ENCODE assay signal across 8 cellular contexts in genomic region chr9:126516936-126517750, GRCh38.
DNase-seq lines count a peak whose midpoint lies in the region; TF ChIP-seq lines count a peak whose summit lies in the region.

No MANE protein-coding gene starts in this region.

- H3K4me1 ChIP-seq in cardiac muscle cell (ENCODE audit: low read depth), result peaks cover 15% of the 10 kb centered on the region

- no peak overlapping the region for H3K27ac ChIP-seq in cardiac muscle cell

- peaks cover 26% of the 10 kb centered on the region for H3K4me1 Mint-ChIP-seq in activated T-helper 2 cell treated with anti-CD3 and anti-CD28 coated beads, Interferon-gamma antibody, Interleukin-2, Interleukin-4, amounts not matched to agents 10 μg/mL and 5 μg/mL and 100 μg/mL, durations not matched to agents 14 hours and 24 hours and 36 hours (ENCODE audit: low read depth)

- no peaks in the 10 kb centered on the region for H3K36me3 ChIP-seq in cardiac muscle cell

- peak overlapping the region; percentile 59 for H3K4me3 Mint-ChIP-seq in activated T-helper 2 cell treated with anti-CD3 and anti-CD28 coated beads, Interferon-gamma antibody, Interleukin-2, Interleukin-4, amounts not matched to agents 10 μg/mL and 5 μg/mL and 100 μg/mL, durations not matched to agents 14 hours and 24 hours and 36 hours (ENCODE audit: low read depth)

- peaks cover 23% of the 10 kb centered on the region for H3K27me3 ChIP-seq in cardiac muscle cell

- no peaks in the 10 kb centered on the region for H3K36me3 Mint-ChIP-seq in activated T-helper 2 cell treated with anti-CD3 and anti-CD28 coated beads, Interferon-gamma antibody, Interleukin-2, Interleukin-4, amounts not matched to agents 10 μg/mL and 5 μg/mL and 100 μg/mL, durations not matched to agents 14 hours and 24 hours and 36 hours (ENCODE audit: low read depth)

- peak; percentile 74 for DNase-seq in A172 (ENCODE audit: low spot score)
- DNase-seq in GM13976 (ENCODE audit: low spot score), result peak; percentile 63
- peak; percentile 39 for DNase-seq in NCI-H526 treated with DMSO at 0.1 percent for 48 hours (lab: John Stamatoyannopoulos, UW)
- peak; percentile 68 for DNase-seq in activated T-helper 2 cell treated with anti-CD3 and anti-CD28 coated beads, Interferon-gamma antibody, Interleukin-2, Interleukin-4, amounts not matched to agents 10 μg/mL and 5 μg/mL and 100 μg/mL, durations not matched to agents 14 hours and 24 hours and 36 hours (ENCODE audit: low spot score)
- peak; percentile 48 to 86 for DNase-seq in cardiac muscle cell (ENCODE audit: low read depth in 1 of 2, low spot score in 1 of 2)
- DNase-seq in renal cortical epithelial cell (ENCODE audit: low read depth), result peak; percentile 59
- DNase-seq in NCI-H1694 treated with DMSO at 0.1 percent for 48 hours (lab: John Stamatoyannopoulos, UW), result no peak
- DNase-seq in effector CD4-positive, alpha-beta T cell, result no peak

- no peaks in the 10 kb centered on the region for H3K9me3 Mint-ChIP-seq in activated T-helper 2 cell treated with anti-CD3 and anti-CD28 coated beads, Interferon-gamma antibody, Interleukin-2, Interleukin-4, amounts not matched to agents 10 μg/mL and 5 μg/mL and 100 μg/mL, durations not matched to agents 14 hours and 24 hours and 36 hours

- H3K27ac Mint-ChIP-seq in activated T-helper 2 cell treated with anti-CD3 and anti-CD28 coated beads, Interferon-gamma antibody, Interleukin-2, Interleukin-4, amounts not matched to agents 10 μg/mL and 5 μg/mL and 100 μg/mL, durations not matched to agents 14 hours and 24 hours and 36 hours, result peak overlapping the region; percentile 74

- no peak for TF ChIP-seq CTCF in GM13976 (IDR thresholded peaks at IDR 0.05; ENCODE audit: borderline replicate concordance, control extremely low read depth, extremely low read depth, insufficient read depth, missing control alignments)
- no peak for TF ChIP-seq CTCF in cardiac muscle cell (IDR thresholded peaks at IDR 0.05; ENCODE audit: low read depth, low read length)

- no peaks in the 10 kb centered on the region for H3K9me3 ChIP-seq in cardiac muscle cell (ENCODE audit: low read depth)

- intact Hi-C loops in activated T-helper 2 cell treated with anti-CD3 and anti-CD28 coated beads, Interferon-gamma antibody, Interleukin-2, Interleukin-4, amounts not matched to agents 10 μg/mL and 5 μg/mL and 100 μg/mL, durations not matched to agents 14 hours and 24 hours and 36 hours (cut with micrococcal nuclease), result loop anchor here (1.0 to 5.0 kb wide), 4 partner anchors 40 to 995 kb away; no protein-coding TSS in a partner anchor

- in situ Hi-C loops in GM13976 (cut with MboI; ENCODE audit: low sequenced_read_pairs, unreplicated experiment), result no loop called here

- no peak overlapping the region for H3K4me3 ChIP-seq in cardiac muscle cell

- peaks cover 64% of the 10 kb centered on the region for H3K27me3 Mint-ChIP-seq in activated T-helper 2 cell treated with anti-CD3 and anti-CD28 coated beads, Interferon-gamma antibody, Interleukin-2, Interleukin-4, amounts not matched to agents 10 μg/mL and 5 μg/mL and 100 μg/mL, durations not matched to agents 14 hours and 24 hours and 36 hours (ENCODE audit: low read depth)

Comparison
In these comparisons a context has a peak if more than half of its experiments do, and no peak if none do; other contexts are left out.
1. DNase-seq: peak in A172 (single experiment), GM13976 (single experiment), NCI-H526 treated with DMSO at 0.1 percent for 48 hours (single experiment), activated T-helper 2 cell treated with anti-CD3 and anti-CD28 coated beads, Interferon-gamma antibody, Interleukin-2, Interleukin-4, amounts not matched to agents 10 μg/mL and 5 μg/mL and 100 μg/mL, durations not matched to agents 14 hours and 24 hours and 36 hours (single experiment), cardiac muscle cell (2 of 2) and renal cortical epithelial cell (single experiment); none in NCI-H1694 treated with DMSO at 0.1 percent for 48 hours (single experiment) and effector CD4-positive, alpha-beta T cell (single experiment).